Comparison of ENCODE assay signal across 24 cellular contexts in the genomic region with DNA sequence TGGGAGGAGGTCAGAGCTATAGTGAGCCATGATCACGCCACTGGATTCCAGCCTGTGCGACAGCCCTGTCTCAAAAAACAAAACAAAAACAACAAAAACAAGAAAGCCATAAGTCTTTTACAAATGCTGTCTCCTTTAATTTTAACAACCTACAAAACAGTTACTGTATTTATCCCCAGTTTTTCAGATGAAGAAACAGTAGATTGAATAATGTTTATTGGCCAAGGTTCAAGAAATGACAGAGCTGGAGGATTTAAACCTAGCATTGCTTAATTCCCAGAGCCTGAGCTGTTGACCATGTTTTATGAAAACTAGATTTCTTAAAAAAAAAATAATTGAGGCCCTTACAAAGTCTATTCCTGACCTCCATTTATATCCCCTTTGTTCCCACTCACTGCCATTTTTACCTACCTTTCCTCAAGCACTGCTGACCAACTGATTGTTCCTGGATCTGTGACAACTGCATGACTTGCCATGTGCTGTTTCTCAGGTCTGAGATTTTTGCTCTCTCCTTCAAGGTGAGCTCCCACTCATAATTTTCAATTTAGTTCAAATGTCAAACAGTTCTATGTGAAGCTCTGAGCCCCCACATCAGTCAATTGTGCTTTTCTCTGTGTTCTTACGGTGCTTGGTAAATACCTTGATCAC.
"Had no signal": no experiment of that assay in that cellular context is flagged by ENCODE, and none has a peak within 500 bp of the region (broad histone marks: within the 10 kb centered on the region; RNA-seq: fewer than 3 reads in every experiment).

No MANE protein-coding gene starts in this region.

- H3K4me1 ChIP-seq: gastrocnemius medialis, left ventricle myocardium inferior, lower lobe of right lung, right lobe of liver, spleen had no signal

- H3K36me3 Mint-ChIP-seq: naive thymus-derived CD8-positive, alpha-beta T cell had no signal

- FAIRE-seq: keratinocyte had no signal

- H3K27ac Mint-ChIP-seq: progenitor cell of endocrine pancreas had no signal

- H3K27me3 ChIP-seq: dorsolateral prefrontal cortex, gastrocnemius medialis, ovary, right lobe of liver, spleen, stomach had no signal

- DNase-seq: cortex of kidney; dorsolateral prefrontal cortex; effector CD8-positive, alpha-beta T cell; gastrocnemius medialis; glutamatergic neuron; left ventricle myocardium inferior; lower lobe of right lung; mesenchymal stem cell; mucosa of descending colon; naive thymus-derived CD8-positive, alpha-beta T cell; ovary; right lobe of liver; spleen; stimulated activated CD4-positive, alpha-beta T cell treated with anti-CD3 and anti-CD28 coated beads, Interleukin-15, amount 100 ng/mL, for 24 hours; stimulated activated CD4-positive, alpha-beta T cell treated with anti-CD3 and anti-CD28 coated beads, Interleukin-1b, Interleukin-23, amount 100 ng/mL, for 48 hours; stimulated activated CD4-positive, alpha-beta T cell treated with anti-CD3 and anti-CD28 coated beads, Interleukin-4, amount 100 ng/mL, for 24 hours; stimulated activated naive CD4-positive, alpha-beta T cell; stomach; substantia nigra; trophoblast cell had no signal

- H3K4me3 ChIP-seq: dorsolateral prefrontal cortex, gastrocnemius medialis, left ventricle myocardium inferior, lower lobe of right lung, mucosa of descending colon, ovary, right lobe of liver, spleen, stomach had no signal

- H3K9me3 ChIP-seq: gastrocnemius medialis, left ventricle myocardium inferior, lower lobe of right lung, mucosa of descending colon, ovary, right lobe of liver, spleen, stomach had no signal

- H3K27me3 Mint-ChIP-seq: central memory CD8-positive, alpha-beta T cell; naive thymus-derived CD8-positive, alpha-beta T cell; progenitor cell of endocrine pancreas had no signal

- H3K36me3 ChIP-seq: gastrocnemius medialis, left ventricle myocardium inferior, lower lobe of right lung, ovary, right lobe of liver, spleen, stomach had no signal

- ATAC-seq: gastrocnemius medialis; lower lobe of right lung; mucosa of descending colon; naive thymus-derived CD8-positive, alpha-beta T cell; right lobe of liver had no signal

- H3K27ac ChIP-seq: gastrocnemius medialis, left ventricle myocardium inferior, lower lobe of right lung, ovary, right lobe of liver, spleen, stomach had no signal

- H3K9me3 Mint-ChIP-seq: central memory CD8-positive, alpha-beta T cell; naive thymus-derived CD8-positive, alpha-beta T cell; neural crest cell had no signal

- H3K4me3 Mint-ChIP-seq: central memory CD8-positive, alpha-beta T cell; naive thymus-derived CD8-positive, alpha-beta T cell; neural crest cell had no signal

- H3K4me1 Mint-ChIP-seq: central memory CD8-positive, alpha-beta T cell; naive thymus-derived CD8-positive, alpha-beta T cell had no signal
